Comparison of ENCODE assay signal across 21 cellular contexts in the genomic region with DNA sequence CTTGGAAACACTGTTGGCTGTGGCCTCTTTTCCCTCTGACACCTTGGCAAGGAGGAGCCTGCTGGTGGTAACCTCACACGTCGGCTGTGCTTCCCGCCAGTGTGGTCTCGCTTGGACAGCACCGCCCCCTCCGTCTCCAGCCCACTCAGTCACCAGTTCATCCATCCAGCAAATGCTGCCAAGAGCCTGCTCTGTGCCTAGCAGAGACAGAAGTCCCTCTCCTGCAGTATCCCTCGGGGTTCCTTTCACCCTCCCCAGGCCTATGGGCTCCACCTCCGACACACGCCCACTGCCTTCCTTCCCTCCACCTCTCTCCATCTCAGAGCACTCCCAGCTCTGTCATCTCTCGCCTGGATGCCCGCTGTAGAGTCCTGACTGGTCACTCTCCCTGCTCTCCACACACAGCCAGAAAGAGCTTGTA. TPM values are rescaled to one million over a fixed set of nuclear protein-coding genes. Genes with fewer than 3 reads are reported as not detected.
A peak's percentile ranks its signal among the peaks of the same experiment; 100 is the strongest.
DNase-seq lines count a peak whose midpoint lies in the region; ATAC-seq, FAIRE-seq and TF ChIP-seq lines count a peak whose summit lies in the region.
"Had no signal": no experiment of that assay in that cellular context is flagged by ENCODE, and none has a peak within 500 bp of the region (broad histone marks: within the 10 kb centered on the region; RNA-seq: fewer than 3 reads in every experiment).

No MANE protein-coding gene starts in this region.

- TF ChIP-seq CTCF in IMR-90 (conservative IDR thresholded peaks at IDR 0.05; ENCODE audit: low read depth, low read length), result no peak
- no peak for TF ChIP-seq CTCF in foreskin keratinocyte (conservative IDR thresholded peaks at IDR 0.05)

- H3K23ac ChIP-seq in IMR-90 (ENCODE audit: low read depth, low read length), result no peak overlapping the region

- no peak overlapping the region for H2BK20ac ChIP-seq in IMR-90 (ENCODE audit: low read depth, low read length)

- no peak overlapping the region for H2BK15ac ChIP-seq in IMR-90 (ENCODE audit: low read depth, low read length)

- H3K4me1 ChIP-seq in IMR-90 (ENCODE audit: control insufficient read depth, insufficient read depth, low read length) (peaks cover 6% of the 10 kb centered on the region; the same call in 1 of the 2 replicates), foreskin keratinocyte (peaks cover 5% of the 10 kb centered on the region)
- H3K4me1 ChIP-seq: pancreas had no signal

- TF ChIP-seq RAD21 in IMR-90 (IDR thresholded peaks at IDR 0.05; ENCODE audit: low read length), result no peak

- H3K27me3 ChIP-seq in IMR-90 (ENCODE audit: control insufficient read depth, insufficient read depth, low read length) (peaks cover 60% of the 10 kb centered on the region), foreskin keratinocyte (peaks cover 21% of the 10 kb centered on the region)
- H3K27me3 ChIP-seq: pancreas had no signal

- peak; percentile 41 for DNase-seq in EL
- DNase-seq in IMR-90, result no peak
- DNase-seq in foreskin keratinocyte, result no peak
- DNase-seq in renal cortical epithelial cell (ENCODE audit: low read depth), result peak; percentile 16
- DNase-seq in NCI-H524 (lab: John Stamatoyannopoulos, UW), result no peak
- DNase-seq in T-helper 2 cell, result no peak
- DNase-seq in GM19239 (ENCODE audit: insufficient read length, low spot score), result no peak
- DNase-seq: activated CD4-positive, alpha-beta memory T cell treated with anti-CD3 and anti-CD28 coated beads for 36 hours; activated T-cell treated with anti-CD3 and anti-CD28 coated beads, Interleukin-2, amount 50 U/mL, for 24 hours; DMS79 treated with DMSO at 0.1 percent for 48 hours; NCI-H2029 treated with DMSO at 0.1 percent for 48 hours; NCI-H524 treated with DMSO at 0.1 percent for 48 hours; pancreas; PC-9; stimulated activated CD4-positive, alpha-beta T cell treated with anti-CD3 and anti-CD28 coated beads, Interleukin-2, amount 100 ng/mL, for 48 hours; SW 1271 had no signal

- H3K79me1 ChIP-seq in IMR-90 (ENCODE audit: low read depth in 1 of 2, low read length in 2 of 2), result no peaks in the 10 kb centered on the region

- H4K8ac ChIP-seq in IMR-90 (ENCODE audit: low read depth in 2 of 2, low read length in 2 of 2), result no peak overlapping the region

- no peak overlapping the region for H2BK5ac ChIP-seq in IMR-90 (ENCODE audit: low read depth, low read length, poor library complexity, severe bottlenecking)

- peak overlapping the region; percentile 10; the same call in 1 of the 2 replicates for H3K4me2 ChIP-seq in IMR-90 (ENCODE audit: low read depth, low read length)
- H3K4me2 ChIP-seq: PC-9 had no signal

- no peaks in the 10 kb centered on the region for H3K36me3 ChIP-seq in IMR-90 (ENCODE audit: control insufficient read depth, insufficient read depth, low read length)
- H3K36me3 ChIP-seq: pancreas had no signal

- whole genome bisulfite sequencing in IMR-90 (ENCODE audit: extremely low coverage in 2 of 2, insufficient read length in 1 of 2), 2 experiments, result 50% methylated on average over 2 of the region's 11 CpGs; no CpG with 5 or more reads in 1 of the 2 experiments

- intact Hi-C loops in IMR-90 (cut with micrococcal nuclease), result no loop called here

- FAIRE-seq in GM19239 (lab: Jason Lieb, UNC), result no peak
- FAIRE-seq: pancreas had no signal

- H2AK9ac ChIP-seq in IMR-90 (replicated peaks; ENCODE audit: low read depth, low read length, poor library complexity), result no peak overlapping the region

- H3K9ac ChIP-seq in IMR-90 (ENCODE audit: low read depth, low read length), result no peak overlapping the region

- dilution Hi-C loops in IMR-90 (cut with HindIII; ENCODE audit: low sequenced_read_pairs, unreplicated experiment), result no loop called here

- no peak overlapping the region for H3K4me3 ChIP-seq in IMR-90 (ENCODE audit: insufficient read depth, low read depth, low read length)
- H3K4me3 ChIP-seq: coronary artery, pancreas, PC-9 had no signal

- no peak overlapping the region for H3K14ac ChIP-seq in IMR-90 (replicated peaks; ENCODE audit: low read depth, low read length)

- in situ Hi-C loops in IMR-90 (cut with MboI; ENCODE audit: low sequenced_read_pairs), result no loop called here

- no peak overlapping the region for H4K5ac ChIP-seq in IMR-90 (ENCODE audit: low read depth, low read length)

- H4K91ac ChIP-seq in IMR-90 (ENCODE audit: insufficient read depth, low read depth, low read length), result no peak overlapping the region

- no peak overlapping the region for H3K56ac ChIP-seq in IMR-90 (ENCODE audit: extremely low read depth, insufficient read depth, low read length)

- ATAC-seq in IMR-90 (ENCODE audit: low read depth) (peak; percentile 70), foreskin keratinocyte (peak; percentile 15)

- POLR2A ChIA-PET in IMR-90 (lab: Charles Lee; ENCODE audit: unreplicated experiment), result no interaction called here

- BruUV-seq in IMR-90 (replicated peaks; lab: Mats Ljungman, UMichigan), result no TSS peak

- H2BK120ac ChIP-seq in IMR-90 (ENCODE audit: low read depth, low read length), result no peak overlapping the region

- no peaks in the 10 kb centered on the region for H3K9me3 ChIP-seq in IMR-90 (ENCODE audit: control insufficient read depth, insufficient read depth, low read length)
- H3K9me3 ChIP-seq: pancreas had no signal

- H3K18ac ChIP-seq in IMR-90 (ENCODE audit: low read depth, low read length), result no peak overlapping the region

- H2AFZ ChIP-seq in IMR-90 (replicated peaks; ENCODE audit: low read length, poor library complexity), result peak overlapping the region; percentile 83
- H2AFZ ChIP-seq: PC-9 had no signal

- no peak overlapping the region for H2AK5ac ChIP-seq in IMR-90 (ENCODE audit: low read depth, low read length)

- TF ChIP-seq POLR2A in IMR-90 (IDR thresholded peaks at IDR 0.05; ENCODE audit: low read depth, low read length), result no peak

- no peaks in the 10 kb centered on the region; the same call in 1 of the 2 replicates for H3K9me1 ChIP-seq in IMR-90 (ENCODE audit: insufficient read depth, low read length)

- CTCF ChIA-PET in IMR-90 (lab: Yijun Ruan, JAX), result no interaction called here

- no peaks in the 10 kb centered on the region for H4K20me1 ChIP-seq in IMR-90 (ENCODE audit: insufficient read depth, low read length)

- H3K27ac ChIP-seq in IMR-90 (ENCODE audit: insufficient read depth, low read length), result no peak overlapping the region
- no peak overlapping the region for H3K27ac ChIP-seq in foreskin keratinocyte
- H3K27ac ChIP-seq: C4-2B, coronary artery, pancreas, PC-9, VCaP had no signal

- no peak overlapping the region for H3K4ac ChIP-seq in IMR-90 (ENCODE audit: low read depth, low read length)

TF ChIP-seq in IMR-90, 13 proteins besides CTCF, POLR2A, EP300 and RAD21:
- TF ChIP-seq FOS (IDR thresholded peaks at IDR 0.05; ENCODE audit: low read depth, low read length) (no peak), ELK1 (IDR thresholded peaks at IDR 0.05; ENCODE audit: borderline replicate concordance, low read depth, low read length) (no peak), BHLHE40 (IDR thresholded peaks at IDR 0.05; ENCODE audit: low read depth, low read length) (no peak), MAFK (IDR thresholded peaks at IDR 0.05; ENCODE audit: low read depth, low read length) (no peak), MXI1 (IDR thresholded peaks at IDR 0.05; ENCODE audit: borderline replicate concordance, low read depth, low read length) (no peak)
TF ChIP-seq in IMR-90: peak in this region for 0.

RNA-seq across cellular contexts. Expression of gene CACNG4, which starts 12.3 kb away (rescaled TPM):
- total RNA-seq in IMR-90 (2012; rRNA removed) (under 0.01 TPM in 2 replicates), foreskin keratinocyte (0.17 and 0.18 TPM in 2 replicates), renal cortical epithelial cell (not detected in 2 replicates)
- polyA plus RNA-seq in IMR-90 (2012; rRNA removed) (0.44 and 0.53 TPM in 2 replicates), foreskin keratinocyte (0.18 and 0.21 TPM in 2 replicates)
- polyA plus RNA-seq in IMR-90 (2012; cell fraction: cytosol; rRNA removed), result 0.25 and 0.42 TPM in 2 replicates
- 0.16 and 0.33 TPM in 2 replicates for polyA plus RNA-seq in IMR-90 (2012; cell fraction: nucleus; rRNA removed; ENCODE audit: low replicate concordance)
- total RNA-seq: activated CD4-positive, alpha-beta memory T cell treated with anti-CD3 and anti-CD28 coated beads for 36 hours; fibroblast of villous mesenchyme had no signal
- polyA plus RNA-seq: IgD-negative memory B cell had no signal

Comparison
In these comparisons a context has a peak if more than half of its experiments do, and no peak if none do; other contexts are left out.
1. DNase-seq: peak in EL (single experiment) and renal cortical epithelial cell (single experiment); none in IMR-90 (single experiment), foreskin keratinocyte (0 of 2), NCI-H524 (0 of 2), T-helper 2 cell (0 of 5) and GM19239 (single experiment).